Comparison of ENCODE assay signal across 8 cellular contexts in the genomic region with DNA sequence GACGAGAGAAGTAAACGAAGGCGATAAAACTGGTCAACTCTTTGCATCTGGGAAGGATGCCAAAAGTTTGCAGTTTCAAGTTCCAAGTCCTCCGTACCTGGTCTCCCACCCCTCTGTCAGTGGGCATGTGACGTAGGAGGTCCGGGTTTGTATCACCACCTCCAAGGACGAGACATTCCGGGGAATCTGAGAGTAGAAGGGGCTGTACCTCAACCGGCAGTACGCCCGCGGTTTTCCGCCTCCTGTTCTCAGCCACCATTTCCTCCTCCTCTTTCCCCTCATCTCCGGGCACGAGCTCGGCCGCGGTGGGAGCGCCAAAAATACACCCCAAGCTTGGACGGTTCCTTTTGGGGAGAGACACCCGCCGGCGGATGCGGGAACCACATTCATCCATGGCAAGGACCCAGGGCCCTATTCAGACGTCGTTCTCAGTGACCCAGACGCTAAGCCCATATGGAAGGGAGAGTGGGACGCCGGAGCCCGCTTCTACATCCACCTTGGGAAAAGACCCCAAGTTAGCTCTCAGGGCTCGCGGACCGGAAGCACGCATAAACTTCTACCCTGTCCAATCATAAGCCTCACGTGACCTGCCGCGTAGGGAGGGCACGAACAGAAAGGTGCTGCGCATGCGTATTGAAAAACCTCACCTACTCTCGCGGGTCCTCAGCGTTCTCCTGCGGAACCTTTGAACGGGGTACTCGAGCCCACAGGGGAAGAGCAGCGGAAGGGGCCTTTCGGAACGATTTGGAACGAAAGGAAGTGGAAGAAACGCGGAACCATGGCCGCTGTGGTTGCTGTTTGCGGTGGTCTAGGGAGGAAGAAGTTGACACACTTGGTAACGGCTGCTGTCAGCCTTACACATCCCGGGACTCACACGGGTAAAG. TPM values are rescaled to one million over a fixed set of nuclear protein-coding genes. Genes with fewer than 3 reads are reported as not detected.
DNase-seq lines count a peak whose midpoint lies in the region; ATAC-seq and TF ChIP-seq lines count a peak whose summit lies in the region.

A gene with protein sequence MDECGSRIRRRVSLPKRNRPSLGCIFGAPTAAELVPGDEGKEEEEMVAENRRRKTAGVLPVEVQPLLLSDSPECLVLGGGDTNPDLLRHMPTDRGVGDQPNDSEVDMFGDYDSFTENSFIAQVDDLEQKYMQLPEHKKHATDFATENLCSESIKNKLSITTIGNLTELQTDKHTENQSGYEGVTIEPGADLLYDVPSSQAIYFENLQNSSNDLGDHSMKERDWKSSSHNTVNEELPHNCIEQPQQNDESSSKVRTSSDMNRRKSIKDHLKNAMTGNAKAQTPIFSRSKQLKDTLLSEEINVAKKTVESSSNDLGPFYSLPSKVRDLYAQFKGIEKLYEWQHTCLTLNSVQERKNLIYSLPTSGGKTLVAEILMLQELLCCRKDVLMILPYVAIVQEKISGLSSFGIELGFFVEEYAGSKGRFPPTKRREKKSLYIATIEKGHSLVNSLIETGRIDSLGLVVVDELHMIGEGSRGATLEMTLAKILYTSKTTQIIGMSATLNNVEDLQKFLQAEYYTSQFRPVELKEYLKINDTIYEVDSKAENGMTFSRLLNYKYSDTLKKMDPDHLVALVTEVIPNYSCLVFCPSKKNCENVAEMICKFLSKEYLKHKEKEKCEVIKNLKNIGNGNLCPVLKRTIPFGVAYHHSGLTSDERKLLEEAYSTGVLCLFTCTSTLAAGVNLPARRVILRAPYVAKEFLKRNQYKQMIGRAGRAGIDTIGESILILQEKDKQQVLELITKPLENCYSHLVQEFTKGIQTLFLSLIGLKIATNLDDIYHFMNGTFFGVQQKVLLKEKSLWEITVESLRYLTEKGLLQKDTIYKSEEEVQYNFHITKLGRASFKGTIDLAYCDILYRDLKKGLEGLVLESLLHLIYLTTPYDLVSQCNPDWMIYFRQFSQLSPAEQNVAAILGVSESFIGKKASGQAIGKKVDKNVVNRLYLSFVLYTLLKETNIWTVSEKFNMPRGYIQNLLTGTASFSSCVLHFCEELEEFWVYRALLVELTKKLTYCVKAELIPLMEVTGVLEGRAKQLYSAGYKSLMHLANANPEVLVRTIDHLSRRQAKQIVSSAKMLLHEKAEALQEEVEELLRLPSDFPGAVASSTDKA (minus strand): TSS at position 524 of the 884 bp plus-strand sequence. CDS start 130 bp downstream, at position 394.
A gene (plus strand): TSS at position 759 of the 884 bp plus-strand sequence. CDS start 20 bp downstream, at position 779.

- POLR2A ChIA-PET in activated B cell treated with CpG ODN at 0.5 μM for 24 hours (lab: Charles Lee) = interaction anchor here (0.5 to 2.2 kb wide), 17 partner anchors 9 to 1057 kb away, joined by 3 to 29 read pairs (median 5); a partner anchor contains a TSS

- peak; percentile 98 for DNase-seq in AG10803 (ENCODE audit: low read depth)
- DNase-seq in NCI-H345 (lab: John Stamatoyannopoulos, UW) = peak; percentile 97
- peak; percentile 82 for DNase-seq in activated B cell treated with CpG ODN at 0.5 μM for 24 hours
- peak; percentile 24 to 99 (median 92) for DNase-seq in caudate nucleus (lab: John Stamatoyannopoulos, UW)
- DNase-seq in immature natural killer cell = peak; percentile 97 to 98 (median 97)
- DNase-seq in smooth muscle cell of the brain vasculature (ENCODE audit: low read depth, low spot score) = peak; percentile 97

- H3K36me3 Mint-ChIP-seq in activated B cell treated with CpG ODN at 0.5 μM for 24 hours (ENCODE audit: low read depth) (peaks cover 71% of the 10 kb centered on the region), immature natural killer cell (peaks cover 14 to 37% (median 16%) of the 10 kb centered on the region in 3 donors)

- H3K27ac Mint-ChIP-seq in activated B cell treated with CpG ODN at 0.5 μM for 24 hours (peak within 1 kb of the TSS; percentile 99), immature natural killer cell (peak within 1 kb of the TSS; percentile 100)

- peak within 1 kb of the TSS; percentile 94 for H3K4me3 ChIP-seq in AG10803 (ENCODE audit: low read length)

- H3K4me3 Mint-ChIP-seq in activated B cell treated with CpG ODN at 0.5 μM for 24 hours = peak within 1 kb of the TSS; percentile 99
- H3K4me3 Mint-ChIP-seq in immature natural killer cell = peak within 1 kb of the TSS; percentile 98 to 100 (median 100)

- H3K27ac ChIP-seq in caudate nucleus (ENCODE audit: low read depth, low read length) = peak within 1 kb of the TSS; percentile 91

- CTCF ChIA-PET in activated B cell treated with CpG ODN at 0.5 μM for 24 hours (lab: Charles Lee) = interaction anchor here (1.2 to 1.4 kb wide), 3 partner anchors 15 to 175 kb away, joined by 3 to 4 read pairs (median 3); no protein-coding TSS in a partner anchor

- H3K27me3 Mint-ChIP-seq in activated B cell treated with CpG ODN at 0.5 μM for 24 hours (no peaks in the 10 kb centered on the region), immature natural killer cell (ENCODE audit: low read depth in 3 of 3) (peaks cover 9 to 13% (median 10%) of the 10 kb centered on the region in 3 donors)

- peaks cover 55% of the 10 kb centered on the region for H3K4me1 Mint-ChIP-seq in activated B cell treated with CpG ODN at 0.5 μM for 24 hours
- peaks cover 44 to 78% of the 10 kb centered on the region in 2 donors for H3K4me1 Mint-ChIP-seq in immature natural killer cell

- H3K9me3 Mint-ChIP-seq in activated B cell treated with CpG ODN at 0.5 μM for 24 hours = no peaks in the 10 kb centered on the region
- H3K9me3 Mint-ChIP-seq in immature natural killer cell = no peaks in the 10 kb centered on the region

- intact Hi-C loops in activated B cell treated with CpG ODN at 0.5 μM for 24 hours (cut with micrococcal nuclease) = loop anchor here (1.0 to 5.0 kb wide), 10 partner anchors 15 to 1083 kb away; a partner anchor contains a TSS

- ATAC-seq in GM19023 (IDR thresholded peaks at IDR 0.05; ENCODE audit: unreplicated experiment) = peak; percentile 96
- ATAC-seq in HG03280 (IDR thresholded peaks at IDR 0.05; ENCODE audit: unreplicated experiment) = peak; percentile 97
- ATAC-seq in activated B cell treated with CpG ODN at 0.5 μM for 24 hours (ENCODE audit: low read depth) = peak; percentile 92

- TF ChIP-seq CTCF in AG10803 (conservative IDR thresholded peaks at IDR 0.05; ENCODE audit: low read length) (peak; percentile 44), activated B cell treated with CpG ODN at 0.5 μM for 24 hours (IDR thresholded peaks at IDR 0.05) (no peak)

RNA-seq across cellular contexts. Expression of the first gene that starts in this region (rescaled TPM):
- total RNA-seq in activated B cell treated with CpG ODN at 0.5 μM for 24 hours = 31.9 and 32.9 TPM in 2 replicates
- 10 to 100 TPM in 2 of 3 donors, 1 to 10 TPM in 1; 7.8 to 18.9 (median 15.4) TPM for polyA plus RNA-seq in immature natural killer cell

RNA-seq across cellular contexts. Expression of the second gene that starts in this region (rescaled TPM):
- total RNA-seq in activated B cell treated with CpG ODN at 0.5 μM for 24 hours = 56.0 and 56.5 TPM in 2 replicates
- 10 to 100 TPM; 44.8 to 77.0 (median 45.5) TPM for polyA plus RNA-seq in immature natural killer cell

Comparison
In these comparisons a context has a peak if more than half of its experiments do, and no peak if none do; other contexts are left out.
1. Peak in every context shown above with its lines: DNase-seq, ATAC-seq, H3K4me3 ChIP-seq and H3K27ac ChIP-seq.